Comparison of ENCODE assay signal across 33 cellular contexts in the genomic region with DNA sequence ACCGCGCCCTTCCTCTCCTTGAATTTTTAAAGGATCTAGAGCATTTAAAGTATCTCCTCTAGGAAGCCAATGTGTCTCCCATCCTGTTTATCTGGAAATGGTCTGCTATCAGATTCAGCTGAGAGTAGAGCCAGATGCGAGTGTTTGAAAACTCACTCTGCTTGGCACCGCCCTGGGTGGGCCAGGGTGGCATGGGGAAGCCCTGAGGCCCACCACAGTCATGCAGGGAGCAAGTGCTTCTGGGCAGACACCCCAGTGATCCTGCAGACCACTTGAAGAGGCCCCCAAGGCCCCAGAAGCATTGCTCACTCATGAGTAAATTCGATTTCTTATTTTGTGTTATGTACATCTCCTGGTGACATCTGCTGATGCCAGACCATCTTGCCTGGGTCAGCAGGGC. TPM values are rescaled to one million over a fixed set of nuclear protein-coding genes. Genes with fewer than 3 reads are reported as not detected.
"Had no signal": no experiment of that assay in that cellular context is flagged by ENCODE, and none has a peak within 500 bp of the region (broad histone marks: within the 10 kb centered on the region; RNA-seq: fewer than 3 reads in every experiment).

No MANE protein-coding gene starts in this region.

- H2AFZ ChIP-seq: neural progenitor cell had no signal

- DNase-seq: hypothalamus; immature natural killer cell; kidney; left colon; lower lobe of right lung; mammary epithelial cell; mesenchymal stem cell; naive B cell; natural killer cell; nephron progenitor cell; occipital lobe; ovary; stimulated activated CD4-positive, alpha-beta T cell treated with anti-CD3 and anti-CD28 coated beads, Interleukin-1b, Interleukin-23, amount 100 ng/mL, for 48 hours; stimulated activated CD4-positive, alpha-beta T cell treated with anti-CD3 and anti-CD28 coated beads, Interleukin-2, amount 100 ng/mL, for 48 hours; stimulated activated CD4-positive, alpha-beta T cell treated with anti-CD3 and anti-CD28 coated beads, Interleukin-4, amount 100 ng/mL, for 4 hours; stimulated activated CD8-positive, alpha-beta memory T cell treated with anti-CD3 and anti-CD28 coated beads, Interleukin-4, amount 100 ng/mL, for 48 hours; stimulated activated naive CD8-positive, alpha-beta T cell treated with anti-CD3 and anti-CD28 coated beads, Interleukin-15, Interleukin-2, amounts not matched to agents 100 U/mL and 50 U/mL, for 24 hours; stomach; testis; thyroid gland; transverse colon; uterus had no signal

- H3K36me3 Mint-ChIP-seq: immature natural killer cell; naive B cell; natural killer cell; neural progenitor cell; stimulated activated memory B cell treated with anti-CD40 and anti-IgM and Interleukin-4, amounts not matched to agents 10 μg/mL and 1 μg/mL and 100 μg/mL, for 72 hours had no signal

- H3K36me3 ChIP-seq: left lung, lower lobe of right lung, neural progenitor cell, neutrophil, ovary, right atrium auricular region, right lobe of liver, stomach, thyroid gland, transverse colon, uterus had no signal

- H3K27ac ChIP-seq: left lung, lower lobe of right lung, neural progenitor cell, neutrophil, ovary, right atrium auricular region, right lobe of liver, stomach, testis, thyroid gland, transverse colon, uterus had no signal

- H3K4me3 ChIP-seq: left lung, lower lobe of right lung, neural progenitor cell, ovary, right atrium auricular region, right lobe of liver, smooth muscle cell, stomach, testis, thyroid gland, transverse colon, uterus had no signal

- H3K27me3 ChIP-seq: ovary, right atrium auricular region, right lobe of liver, testis, thyroid gland, uterus had no signal

- H3K4me1 Mint-ChIP-seq: immature natural killer cell; naive B cell; natural killer cell; nephron progenitor cell; stimulated activated memory B cell treated with anti-CD40 and anti-IgM and Interleukin-4, amounts not matched to agents 10 μg/mL and 1 μg/mL and 100 μg/mL, for 72 hours had no signal

- H3K27ac Mint-ChIP-seq: immature natural killer cell; naive B cell; natural killer cell; nephron progenitor cell; neural progenitor cell; progenitor cell of endocrine pancreas; stimulated activated memory B cell treated with anti-CD40 and anti-IgM and Interleukin-4, amounts not matched to agents 10 μg/mL and 1 μg/mL and 100 μg/mL, for 72 hours had no signal

- H3K4me2 ChIP-seq: neural progenitor cell, smooth muscle cell had no signal

- H3K4me1 ChIP-seq: left lung, lower lobe of right lung, right atrium auricular region, right lobe of liver, testis, uterus had no signal

- H3K9me3 Mint-ChIP-seq: immature natural killer cell; naive B cell; natural killer cell; neural progenitor cell; stimulated activated memory B cell treated with anti-CD40 and anti-IgM and Interleukin-4, amounts not matched to agents 10 μg/mL and 1 μg/mL and 100 μg/mL, for 72 hours had no signal

- H3K4me3 Mint-ChIP-seq: immature natural killer cell; naive B cell; natural killer cell; nephron progenitor cell; neural progenitor cell; stimulated activated memory B cell treated with anti-CD40 and anti-IgM and Interleukin-4, amounts not matched to agents 10 μg/mL and 1 μg/mL and 100 μg/mL, for 72 hours had no signal

- H3K9me3 ChIP-seq: left lung, lower lobe of right lung, neutrophil, ovary, right atrium auricular region, right lobe of liver, stomach, testis, thyroid gland, transverse colon, uterus had no signal

- ATAC-seq: left colon; left lung; lower lobe of right lung; natural killer cell; right lobe of liver; stimulated activated memory B cell treated with anti-CD40 and anti-IgM and Interleukin-4, amounts not matched to agents 10 μg/mL and 1 μg/mL and 100 μg/mL, for 72 hours; stimulated activated naive CD8-positive, alpha-beta T cell treated with anti-CD3 and anti-CD28 coated beads, Interleukin-15, Interleukin-2, amounts not matched to agents 100 U/mL and 50 U/mL, for 24 hours had no signal

- H3K9ac ChIP-seq: neural progenitor cell had no signal

RNA-seq across cellular contexts. Expression of a gene that starts 8.7 kb away (rescaled TPM):
- total RNA-seq: mononuclear cell, natural killer cell, pulmonary artery endothelial cell, renal cortical epithelial cell, right lobe of liver had no signal
- polyA plus RNA-seq: immature natural killer cell had no signal
